In genomic region chr19:40420451-40420765, GRCh38 we compare ENCODE assay signal across 8 cellular contexts. TPM values are rescaled to one million over a fixed set of nuclear protein-coding genes. Genes with fewer than 3 reads are reported as not detected.
DNase-seq lines count a peak whose midpoint lies in the region; TF ChIP-seq lines count a peak whose summit lies in the region.

No MANE protein-coding gene starts in this region.

- no peak for TF ChIP-seq POLR2A in suprapubic skin (IDR thresholded peaks at IDR 0.05)

- no peak for TF ChIP-seq EP300 in suprapubic skin (IDR thresholded peaks at IDR 0.05)

- no peaks in the 10 kb centered on the region for H3K27me3 ChIP-seq in layer of hippocampus (ENCODE audit: control insufficient read depth, insufficient read depth, low read length)
- no peaks in the 10 kb centered on the region for H3K27me3 ChIP-seq in suprapubic skin

- DNase-seq in T-helper 2 cell treated with Interferon-gamma antibody and Interleukin-4, amounts not matched to agents 5 μg/mL and 100 μg/mL, for 36 hours (ENCODE audit: low spot score): no peak
- DNase-seq in T-helper 2 cell: no peak
- no peak for DNase-seq in activated naive CD8-positive, alpha-beta T cell treated with anti-CD3 and anti-CD28 coated beads for 36 hours
- no peak for DNase-seq in suprapubic skin (ENCODE audit: low spot score in 2 of 2)
- DNase-seq in NK-92 (lab: John Stamatoyannopoulos, UW; ENCODE audit: unreplicated experiment): no peak
- DNase-seq in GM13977 (ENCODE audit: low spot score): no peak
- no peak for DNase-seq in NCI-H1417 (lab: John Stamatoyannopoulos, UW)

- H3K36me3 ChIP-seq in suprapubic skin: peaks cover 10% of the 10 kb centered on the region

- H3K9me3 ChIP-seq in suprapubic skin: no peaks in the 10 kb centered on the region

- peaks cover 43% of the 10 kb centered on the region for H3K4me1 ChIP-seq in suprapubic skin

- TF ChIP-seq CTCF in suprapubic skin (IDR thresholded peaks at IDR 0.05) (no peak), GM13977 (IDR thresholded peaks at IDR 0.05; ENCODE audit: extremely low read depth, insufficient read depth, missing control alignments) (no peak)

- in situ Hi-C loops in GM13977 (cut with MboI; ENCODE audit: low pct_unique_long_range_greater_than_20kb, low sequenced_read_pairs, unreplicated experiment): no loop called here

- H3K27ac ChIP-seq in layer of hippocampus (ENCODE audit: low read depth, low read length): peak overlapping the region; percentile 98
- peak overlapping the region; percentile 97 for H3K27ac ChIP-seq in suprapubic skin

- H3K9me3 Mint-ChIP-seq in T-helper 2 cell treated with Interferon-gamma antibody and Interleukin-4, amounts not matched to agents 5 μg/mL and 100 μg/mL, for 36 hours: no peaks in the 10 kb centered on the region
- no peaks in the 10 kb centered on the region for H3K9me3 Mint-ChIP-seq in activated naive CD8-positive, alpha-beta T cell treated with anti-CD3 and anti-CD28 coated beads for 36 hours

- no peaks in the 10 kb centered on the region for H3K27me3 Mint-ChIP-seq in T-helper 2 cell treated with Interferon-gamma antibody and Interleukin-4, amounts not matched to agents 5 μg/mL and 100 μg/mL, for 36 hours (ENCODE audit: low read depth)
- no peaks in the 10 kb centered on the region for H3K27me3 Mint-ChIP-seq in activated naive CD8-positive, alpha-beta T cell treated with anti-CD3 and anti-CD28 coated beads for 36 hours

- H3K4me3 Mint-ChIP-seq in T-helper 2 cell treated with Interferon-gamma antibody and Interleukin-4, amounts not matched to agents 5 μg/mL and 100 μg/mL, for 36 hours: peak overlapping the region; percentile 86
- H3K4me3 Mint-ChIP-seq in activated naive CD8-positive, alpha-beta T cell treated with anti-CD3 and anti-CD28 coated beads for 36 hours: peak overlapping the region; percentile 82

- peak overlapping the region; percentile 64 for H3K4me3 ChIP-seq in suprapubic skin

- WGBS in suprapubic skin: 54% methylated on average over 14 of the region's 14 CpGs

- H3K4me1 Mint-ChIP-seq in T-helper 2 cell treated with Interferon-gamma antibody and Interleukin-4, amounts not matched to agents 5 μg/mL and 100 μg/mL, for 36 hours (ENCODE audit: low read depth): peaks cover 32% of the 10 kb centered on the region
- peaks cover 17% of the 10 kb centered on the region for H3K4me1 Mint-ChIP-seq in activated naive CD8-positive, alpha-beta T cell treated with anti-CD3 and anti-CD28 coated beads for 36 hours

- H3K36me3 Mint-ChIP-seq in T-helper 2 cell treated with Interferon-gamma antibody and Interleukin-4, amounts not matched to agents 5 μg/mL and 100 μg/mL, for 36 hours (ENCODE audit: low read depth): peaks cover 7% of the 10 kb centered on the region
- peaks cover 12% of the 10 kb centered on the region for H3K36me3 Mint-ChIP-seq in activated naive CD8-positive, alpha-beta T cell treated with anti-CD3 and anti-CD28 coated beads for 36 hours

- peak overlapping the region; percentile 91 for H3K27ac Mint-ChIP-seq in T-helper 2 cell treated with Interferon-gamma antibody and Interleukin-4, amounts not matched to agents 5 μg/mL and 100 μg/mL, for 36 hours
- peak overlapping the region; percentile 93 for H3K27ac Mint-ChIP-seq in activated naive CD8-positive, alpha-beta T cell treated with anti-CD3 and anti-CD28 coated beads for 36 hours

RNA-seq across cellular contexts. Expression of gene SERTAD1, which starts 5.4 kb away (rescaled TPM):
- 1 to 10 TPM; 10.0 TPM for total RNA-seq in activated naive CD8-positive, alpha-beta T cell treated with anti-CD3 and anti-CD28 coated beads for 36 hours
- total RNA-seq in suprapubic skin: 10 to 100 TPM in 3 of 4 donors, 1 to 10 TPM in 1; 8.5 to 33.9 (median 20.6) TPM

RNA-seq across cellular contexts. Expression of gene PRX, which starts 7.2 kb away (rescaled TPM):
- total RNA-seq in activated naive CD8-positive, alpha-beta T cell treated with anti-CD3 and anti-CD28 coated beads for 36 hours: under 1 TPM; 0.64 to 0.84 TPM
- 1 to 10 TPM; 4.1 to 7.3 (median 4.8) TPM for total RNA-seq in suprapubic skin

RNA-seq across cellular contexts. Expression of gene SERTAD3, which starts 23.7 kb away (rescaled TPM):
- total RNA-seq in activated naive CD8-positive, alpha-beta T cell treated with anti-CD3 and anti-CD28 coated beads for 36 hours: 1 to 10 TPM; 4.4 to 5.3 TPM
- 10 to 100 TPM; 16.4 to 29.8 (median 19.1) TPM for total RNA-seq in suprapubic skin

RNA-seq across cellular contexts. Expression of gene HIPK4, which starts 30.4 kb away (rescaled TPM):
- total RNA-seq in activated naive CD8-positive, alpha-beta T cell treated with anti-CD3 and anti-CD28 coated beads for 36 hours: not detected
- under 1 TPM in 3 of 4 donors, not detected in 1; 0.21 to 0.47 (median 0.42) TPM for total RNA-seq in suprapubic skin

RNA-seq across cellular contexts. Expression of gene BLVRB, which starts 45.1 kb away (rescaled TPM):
- 10 to 100 TPM; 15.1 to 15.2 TPM for total RNA-seq in activated naive CD8-positive, alpha-beta T cell treated with anti-CD3 and anti-CD28 coated beads for 36 hours
- total RNA-seq in suprapubic skin: 100 to 1,000 TPM; 117 to 172 (median 142) TPM
